Comparison of ENCODE assay signal across 8 cellular contexts in the genomic region with DNA sequence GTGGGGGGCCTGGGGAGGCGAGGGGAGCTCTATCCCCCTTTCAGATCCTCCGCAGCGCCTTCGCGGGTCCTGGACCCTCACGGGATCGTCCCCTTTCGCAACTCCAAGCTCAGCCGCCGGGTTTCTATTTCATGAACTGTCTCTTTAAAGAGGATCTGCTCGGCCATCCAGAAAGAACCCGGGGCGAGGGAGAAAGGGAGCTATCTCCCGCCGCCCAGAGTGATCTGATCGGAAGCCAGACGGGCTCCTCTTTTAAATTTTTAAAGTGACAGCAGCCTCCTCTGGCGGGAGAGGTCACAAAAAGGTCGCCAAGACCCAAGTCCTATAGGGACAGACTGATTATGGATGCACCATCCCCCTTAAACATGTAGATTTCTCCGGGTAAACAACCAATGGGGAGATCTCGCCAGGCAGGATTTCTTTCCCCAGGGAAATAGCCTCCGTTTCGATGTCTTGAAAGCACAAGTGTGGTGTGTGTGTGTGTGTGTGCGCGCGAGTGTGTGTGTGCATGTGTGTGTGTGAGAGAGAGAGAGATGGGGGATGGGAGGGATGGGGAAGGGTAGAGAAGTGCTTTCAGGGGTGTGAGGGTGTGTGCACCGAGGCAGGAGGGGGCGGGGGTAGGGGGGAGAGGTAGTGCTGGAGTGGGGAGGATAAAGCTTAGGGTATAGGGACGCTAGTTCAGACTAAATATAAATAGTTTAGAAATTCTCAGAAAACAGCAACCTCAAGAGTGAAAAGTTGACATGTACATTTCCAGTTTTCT.
A peak's percentile ranks its signal among the peaks of the same experiment; 100 is the strongest.
DNase-seq lines count a peak whose midpoint lies in the region; ATAC-seq and TF ChIP-seq lines count a peak whose summit lies in the region.

No MANE protein-coding gene starts in this region.

- no peaks in the 10 kb centered on the region for H3K4me1 ChIP-seq in foreskin keratinocyte

- H3K27ac Mint-ChIP-seq in activated CD8-positive, alpha-beta T cell treated with anti-CD3 and anti-CD28 coated beads, Interleukin-2, amount 10 ng/mL, durations not matched to agents 7 days and 5 days = no peak overlapping the region
- H3K27ac Mint-ChIP-seq in nephron = peak overlapping the region; percentile 84 to 97 (median 84)

- no peaks in the 10 kb centered on the region for H3K9me3 Mint-ChIP-seq in activated CD8-positive, alpha-beta T cell treated with anti-CD3 and anti-CD28 coated beads, Interleukin-2, amount 10 ng/mL, durations not matched to agents 7 days and 5 days (ENCODE audit: insufficient read depth)
- no peaks in the 10 kb centered on the region for H3K9me3 Mint-ChIP-seq in nephron

- peaks cover 53% of the 10 kb centered on the region for H3K27me3 ChIP-seq in foreskin keratinocyte

- CTCF ChIA-PET in activated CD8-positive, alpha-beta T cell treated with anti-CD3 and anti-CD28 coated beads, Interleukin-2, amount 10 ng/mL, durations not matched to agents 7 days and 5 days (lab: Charles Lee) = interaction anchor here (0.9 to 6.2 kb wide), 2 partner anchors 9 to 521 kb away, joined by 3 to 57 read pairs; no protein-coding TSS in a partner anchor

- peak overlapping the region; percentile 27 for H3K27ac ChIP-seq in foreskin keratinocyte

- no peak for TF ChIP-seq CTCF in foreskin keratinocyte (conservative IDR thresholded peaks at IDR 0.05)
- TF ChIP-seq CTCF in nephron (IDR thresholded peaks at IDR 0.05; ENCODE audit: unreplicated experiment in 3 of 3) = no peak

- no peak for ATAC-seq in activated CD8-positive, alpha-beta T cell treated with anti-CD3 and anti-CD28 coated beads, Interleukin-2, amount 10 ng/mL, durations not matched to agents 7 days and 5 days
- ATAC-seq in foreskin keratinocyte (peak; percentile 70), HG02571 (IDR thresholded peaks at IDR 0.05; ENCODE audit: unreplicated experiment) (no peak), HG03159 (IDR thresholded peaks at IDR 0.05; ENCODE audit: unreplicated experiment) (no peak)

- peaks cover 66% of the 10 kb centered on the region for H3K27me3 Mint-ChIP-seq in activated CD8-positive, alpha-beta T cell treated with anti-CD3 and anti-CD28 coated beads, Interleukin-2, amount 10 ng/mL, durations not matched to agents 7 days and 5 days (ENCODE audit: low read depth)
- H3K27me3 Mint-ChIP-seq in nephron (ENCODE audit: low read depth) = peaks cover 90% of the 10 kb centered on the region

- POLR2A ChIA-PET in activated CD8-positive, alpha-beta T cell treated with anti-CD3 and anti-CD28 coated beads, Interleukin-2, amount 10 ng/mL, durations not matched to agents 7 days and 5 days (lab: Charles Lee) = interaction anchor here (0.5 kb wide), 1 partner anchor 182 kb away, joined by 3 read pairs; no protein-coding TSS in a partner anchor

- H3K4me3 Mint-ChIP-seq in activated CD8-positive, alpha-beta T cell treated with anti-CD3 and anti-CD28 coated beads, Interleukin-2, amount 10 ng/mL, durations not matched to agents 7 days and 5 days = peak overlapping the region; percentile 65
- H3K4me3 Mint-ChIP-seq in nephron = peak overlapping the region; percentile 87 to 89 (median 89)

- peaks cover 23% of the 10 kb centered on the region for H3K4me1 Mint-ChIP-seq in activated CD8-positive, alpha-beta T cell treated with anti-CD3 and anti-CD28 coated beads, Interleukin-2, amount 10 ng/mL, durations not matched to agents 7 days and 5 days (ENCODE audit: low read depth)
- peaks cover 36% of the 10 kb centered on the region for H3K4me1 Mint-ChIP-seq in nephron

- H3K36me3 Mint-ChIP-seq in activated CD8-positive, alpha-beta T cell treated with anti-CD3 and anti-CD28 coated beads, Interleukin-2, amount 10 ng/mL, durations not matched to agents 7 days and 5 days (ENCODE audit: low read depth) = peaks cover 2% of the 10 kb centered on the region
- peaks cover 12% of the 10 kb centered on the region for H3K36me3 Mint-ChIP-seq in nephron (ENCODE audit: low read depth)

- peak; percentile 90 for DNase-seq in ELF-1 (ENCODE audit: low read depth, low spot score)
- DNase-seq in NCI-H1105 treated with DMSO at 0.1 percent for 48 hours (lab: John Stamatoyannopoulos, UW) = peak; percentile 72
- DNase-seq in activated CD8-positive, alpha-beta T cell treated with anti-CD3 and anti-CD28 coated beads, Interleukin-2, amount 10 ng/mL, durations not matched to agents 7 days and 5 days = peak; percentile 24
- peak; percentile 64 to 76 for DNase-seq in foreskin keratinocyte
- no peak for DNase-seq in activated CD4-positive, CD25-positive, alpha-beta regulatory T cell treated with anti-CD3 and anti-CD28 coated beads, Interleukin-2, amount 50 U/mL, for 72 hours
